1 cellular context compared by ENCODE assay signal in genomic region chr6:36820700-36821580, GRCh38.
TF ChIP-seq lines count a peak whose summit lies in the region.

No MANE protein-coding gene starts in this region.

TF ChIP-seq in HEK293, 187 proteins besides CTCF, POLR2A, EP300 and RAD21 (continued from another document):
- no peak for TF ChIP-seq ZNF18 (tag by site-specific recombination; IDR thresholded peaks at IDR 0.05)
- TF ChIP-seq ZNF394 (tag by site-specific recombination; IDR thresholded peaks at IDR 0.05; ENCODE audit: borderline replicate concordance): 0 out of 2 replicates have a peak, but pooled peaks have one; percentile 11
- no peak for TF ChIP-seq TCF7L2 (IDR thresholded peaks at IDR 0.05; ENCODE audit: borderline replicate concordance, low read depth, low read length)
